2 cellular contexts compared by ENCODE assay signal in genomic region chr6:27495386-27496135, GRCh38.
TF ChIP-seq lines count a peak whose summit lies in the region.

No MANE protein-coding gene starts in this region.

TF ChIP-seq in HEK293, 187 proteins besides CTCF, POLR2A, EP300 and RAD21 (continued from another document and continues in another):
- TF ChIP-seq ZSCAN23 (tag by site-specific recombination; IDR thresholded peaks at IDR 0.05) (peak; percentile 84), ZBTB6 (tag by site-specific recombination; IDR thresholded peaks at IDR 0.05) (peak; percentile 75), ZIC2 (tag by site-specific recombination; IDR thresholded peaks at IDR 0.05) (no peak), ZNF214 (tag by site-specific recombination; IDR thresholded peaks at IDR 0.05; ENCODE audit: borderline replicate concordance) (0 out of 2 replicates have a peak, but pooled peaks have one; percentile 20), ZNF747 (tag by site-specific recombination; IDR thresholded peaks at IDR 0.05) (no peak), PRDM2 (tag by site-specific recombination; IDR thresholded peaks at IDR 0.05; ENCODE audit: borderline replicate concordance) (no peak), ZNF624 (tag by site-specific recombination; IDR thresholded peaks at IDR 0.05) (peak; percentile 91), ZNF138 (tag by site-specific recombination; IDR thresholded peaks at IDR 0.05; ENCODE audit: borderline replicate concordance) (no peak), ZNF585B (tag by site-specific recombination; IDR thresholded peaks at IDR 0.05) (no peak), ZBTB44 (tag by site-specific recombination; IDR thresholded peaks at IDR 0.05) (peak; percentile 71), ZNF155 (tag by site-specific recombination; IDR thresholded peaks at IDR 0.05) (no peak), SP7 (tag by site-specific recombination; IDR thresholded peaks at IDR 0.05) (peak; percentile 95), KLF17 (tag by site-specific recombination; IDR thresholded peaks at IDR 0.05) (peak; percentile 94), ZNF2 (tag by site-specific recombination; IDR thresholded peaks at IDR 0.05) (peak; percentile 90), ZNF121 (tag by site-specific recombination; IDR thresholded peaks at IDR 0.05) (no peak; the same call in 1 of the 2 replicates), ZNF394 (tag by site-specific recombination; IDR thresholded peaks at IDR 0.05; ENCODE audit: borderline replicate concordance) (peak; percentile 86), GFI1B (tag by site-specific recombination; IDR thresholded peaks at IDR 0.05) (peak; percentile 65; the same call in 1 of the 2 replicates), ZFP3 (tag by site-specific recombination; IDR thresholded peaks at IDR 0.05; ENCODE audit: low read depth) (0 out of 2 replicates have a peak, but pooled peaks have one; percentile 11), ZBTB48 (tag by site-specific recombination; IDR thresholded peaks at IDR 0.05) (no peak; the same call in 1 of the 2 replicates), ZNF248 (tag by site-specific recombination; IDR thresholded peaks at IDR 0.05) (no peak), ZNF391 (tag by site-specific recombination; IDR thresholded peaks at IDR 0.05; ENCODE audit: borderline replicate concordance, low read depth) (peak; percentile 79; the same call in 1 of the 2 replicates), ZNF701 (tag by site-specific recombination; IDR thresholded peaks at IDR 0.05) (no peak)

TF ChIP-seq in K562, 482 proteins besides CTCF, POLR2A, EP300 and RAD21 (continued from another document and continues in another):
- no peak for TF ChIP-seq PATZ1 (CRISPR knock-in tag; IDR thresholded peaks at IDR 0.05; ENCODE audit: borderline replicate concordance)
- TF ChIP-seq IRF9 (tag; IDR thresholded peaks at IDR 0.05) = no peak
- TF ChIP-seq TEAD4 (IDR thresholded peaks at IDR 0.05; ENCODE audit: low read length) = peak; percentile 77
- no peak for TF ChIP-seq TEAD4 (CRISPR knock-in tag; IDR thresholded peaks at IDR 0.05; ENCODE audit: borderline replicate concordance)
- TF ChIP-seq LARP7 (IDR thresholded peaks at IDR 0.05) = no peak
- TF ChIP-seq CHD1 (IDR thresholded peaks at IDR 0.05; ENCODE audit: low read length) = no peak
- no peak for TF ChIP-seq SAP30 (IDR thresholded peaks at IDR 0.05; ENCODE audit: borderline replicate concordance, insufficient read depth, low read depth, low read length, poor library complexity, severe bottlenecking)
- no peak for TF ChIP-seq TAF1 (IDR thresholded peaks at IDR 0.05; ENCODE audit: control insufficient read depth, extremely low read depth, insufficient read depth, low read length, severe bottlenecking)
- peak; percentile 85 for TF ChIP-seq GABPB1 (CRISPR knock-in tag; IDR thresholded peaks at IDR 0.05)
- TF ChIP-seq ZNF507 (tag; conservative IDR thresholded peaks at IDR 0.05) = no peak
- no peak for TF ChIP-seq KAT2B (IDR thresholded peaks at IDR 0.05; ENCODE audit: low read depth, low read length)
- no peak for TF ChIP-seq ZNF445 (CRISPR knock-in tag; IDR thresholded peaks at IDR 0.05; ENCODE audit: low read depth)
- TF ChIP-seq NR2C2 (CRISPR knock-in tag; IDR thresholded peaks at IDR 0.05) = no peak
- TF ChIP-seq NR2C2 (tag; IDR thresholded peaks at IDR 0.05) = no peak
- no peak for TF ChIP-seq MLX (CRISPR knock-in tag; conservative IDR thresholded peaks at IDR 0.05)
- no peak for TF ChIP-seq ZBTB1 (CRISPR knock-in tag; IDR thresholded peaks at IDR 0.05; ENCODE audit: borderline replicate concordance, low read depth)
- no peak for TF ChIP-seq PML (IDR thresholded peaks at IDR 0.05; ENCODE audit: low read length)
- TF ChIP-seq HES1 (IDR thresholded peaks at IDR 0.05; ENCODE audit: low read depth) = peak; percentile 79
- no peak for TF ChIP-seq ZNF41 (CRISPR knock-in tag; conservative IDR thresholded peaks at IDR 0.05)
- no peak for TF ChIP-seq ZNF133 (CRISPR knock-in tag; IDR thresholded peaks at IDR 0.05)
- TF ChIP-seq LCOR (CRISPR knock-in tag; IDR thresholded peaks at IDR 0.05) = peak; percentile 98
- peak; percentile 88 for TF ChIP-seq ZKSCAN1 (IDR thresholded peaks at IDR 0.05; ENCODE audit: low read depth, low read length)
- no peak for TF ChIP-seq GABPB2 (CRISPR knock-in tag; conservative IDR thresholded peaks at IDR 0.05)
- TF ChIP-seq ZNF717 (CRISPR knock-in tag; IDR thresholded peaks at IDR 0.05) = no peak
- TF ChIP-seq FOS (IDR thresholded peaks at IDR 0.05; ENCODE audit: extremely low read depth, insufficient read length) = no peak
- TF ChIP-seq ZNF707 (CRISPR knock-in tag; conservative IDR thresholded peaks at IDR 0.05) = no peak
- no peak for TF ChIP-seq GATA2 (CRISPR knock-in tag; IDR thresholded peaks at IDR 0.05)
- TF ChIP-seq ZNF282 (CRISPR knock-in tag; IDR thresholded peaks at IDR 0.05) = no peak
- no peak for TF ChIP-seq ELF1 (tag; IDR thresholded peaks at IDR 0.05)
- no peak for TF ChIP-seq ETS2 (tag; IDR thresholded peaks at IDR 0.05; ENCODE audit: borderline replicate concordance, poor library complexity, severe bottlenecking)
- TF ChIP-seq MEIS2 (IDR thresholded peaks at IDR 0.05; ENCODE audit: partially characterized antibody) = peak; percentile 94
- TF ChIP-seq ZNF592 (IDR thresholded peaks at IDR 0.05) = peak; percentile 87
- peak; percentile 83; the same call in 1 of the 2 replicates for TF ChIP-seq CTBP1 (IDR thresholded peaks at IDR 0.05; ENCODE audit: borderline replicate concordance)
- TF ChIP-seq JUN (IDR thresholded peaks at IDR 0.05; ENCODE audit: borderline replicate concordance, low read depth, low read length) = peak; percentile 68
- no peak for TF ChIP-seq JUN (CRISPR knock-in tag; IDR thresholded peaks at IDR 0.05; ENCODE audit: borderline replicate concordance)
- peak; percentile 44 for TF ChIP-seq BRF1 (IDR thresholded peaks at IDR 0.05; ENCODE audit: borderline replicate concordance, extremely low read depth, insufficient read length)
- 0 out of 2 replicates have a peak, but pooled peaks have one; percentile 19 for TF ChIP-seq CHD2 (IDR thresholded peaks at IDR 0.05; ENCODE audit: low read depth, low read length)
- TF ChIP-seq HMG20B (CRISPR knock-in tag; IDR thresholded peaks at IDR 0.05) = no peak
- TF ChIP-seq PHTF2 (CRISPR knock-in tag; IDR thresholded peaks at IDR 0.05) = no peak
- no peak for TF ChIP-seq ZNF212 (CRISPR knock-in tag; IDR thresholded peaks at IDR 0.05)
- 0 out of 2 replicates have a peak, but pooled peaks have one; percentile 3 for TF ChIP-seq MAFG (tag; conservative IDR thresholded peaks at IDR 0.05)
- TF ChIP-seq SMAD2 (IDR thresholded peaks at IDR 0.05; ENCODE audit: low read depth, low read length) = no peak
- no peak for TF ChIP-seq CHCHD3 (CRISPR knock-in tag; IDR thresholded peaks at IDR 0.05)
- TF ChIP-seq SMAD4 (CRISPR knock-in tag; conservative IDR thresholded peaks at IDR 0.05) = no peak
- TF ChIP-seq SP1 (CRISPR knock-in tag; IDR thresholded peaks at IDR 0.05) = no peak
- TF ChIP-seq ZNF316 (IDR thresholded peaks at IDR 0.05) = no peak
- no peak for TF ChIP-seq ZNF561 (CRISPR knock-in tag; conservative IDR thresholded peaks at IDR 0.05)
- no peak for TF ChIP-seq MBD1 (CRISPR knock-in tag; IDR thresholded peaks at IDR 0.05)
- TF ChIP-seq HBP1 (CRISPR knock-in tag; IDR thresholded peaks at IDR 0.05) = no peak
- no peak for TF ChIP-seq ZNF184 (CRISPR knock-in tag; IDR thresholded peaks at IDR 0.05)
- TF ChIP-seq PURB (CRISPR knock-in tag; IDR thresholded peaks at IDR 0.05; ENCODE audit: low read depth) = no peak
- no peak for TF ChIP-seq SMARCA4 (IDR thresholded peaks at IDR 0.05)
- no peak for TF ChIP-seq ZBTB34 (CRISPR knock-in tag; IDR thresholded peaks at IDR 0.05)
- no peak for TF ChIP-seq ZNF79 (CRISPR knock-in tag; IDR thresholded peaks at IDR 0.05; ENCODE audit: low read depth)
